In genomic region chr14:39324097-39324496, GRCh38 we compare ENCODE assay signal across 8 cellular contexts.
"Had no signal": no experiment of that assay in that cellular context is flagged by ENCODE, and none has a peak within 500 bp of the region (broad histone marks: within the 10 kb centered on the region; RNA-seq: fewer than 3 reads in every experiment).

No MANE protein-coding gene starts in this region.

- H3K9me3 ChIP-seq: HAP-1 had no signal

- H3K27ac ChIP-seq: GM23248, HL-60 had no signal

- H3K27me3 Mint-ChIP-seq: IgD-negative memory B cell had no signal

- DNase-seq: GOT3, H7, HFFc6 had no signal

- H3K4me3 ChIP-seq: GM23248, HAP-1 had no signal

- H3K27ac Mint-ChIP-seq: IgD-negative memory B cell had no signal

- H3K9me3 Mint-ChIP-seq: HFFc6 had no signal

- H2AFZ ChIP-seq: GM23248 had no signal

- ATAC-seq: HCT116 had no signal

- H3K4me3 Mint-ChIP-seq: HFFc6, IgD-negative memory B cell had no signal

- H3K9ac ChIP-seq: GM23248 had no signal

- H3K4me1 ChIP-seq: HAP-1 had no signal
